Comparison of ENCODE assay signal across 25 cellular contexts in genomic region chr3:184290331-184290730, GRCh38. TPM values are rescaled to one million over a fixed set of nuclear protein-coding genes. Genes with fewer than 3 reads are reported as not detected.
"Had no signal": no experiment of that assay in that cellular context is flagged by ENCODE, and none has a peak within 500 bp of the region (broad histone marks: within the 10 kb centered on the region; RNA-seq: fewer than 3 reads in every experiment).

No MANE protein-coding gene starts in this region.

- H3K4me3 ChIP-seq: cardiac muscle cell had no signal

- H3K27me3 ChIP-seq: brain microvascular endothelial cell had no signal

- H3K36me3 ChIP-seq: brain microvascular endothelial cell, cardiac muscle cell had no signal

- H3K36me3 Mint-ChIP-seq: activated naive CD4-positive, alpha-beta T cell treated with anti-CD3 and anti-CD28 coated beads, Interleukin-2, amount 10 ng/mL, durations not matched to agents 7 days and 5 days; activated naive CD8-positive, alpha-beta T cell treated with anti-CD3 and anti-CD28 coated beads for 36 hours had no signal

- H3K4me1 Mint-ChIP-seq: activated CD4-positive, alpha-beta T cell treated with anti-CD3 and anti-CD28 coated beads for 36 hours had no signal

- H3K4me2 ChIP-seq: KMS-11 had no signal

- H3K27ac Mint-ChIP-seq: activated CD4-positive, alpha-beta T cell treated with anti-CD3 and anti-CD28 coated beads for 36 hours; activated CD8-positive, alpha-beta T cell treated with anti-CD3 and anti-CD28 coated beads for 36 hours; activated naive CD4-positive, alpha-beta T cell treated with anti-CD3 and anti-CD28 coated beads, Interleukin-2, amount 10 ng/mL, durations not matched to agents 7 days and 5 days; activated naive CD8-positive, alpha-beta T cell treated with anti-CD3 and anti-CD28 coated beads for 36 hours; activated T-cell treated with anti-CD3 and anti-CD28 coated beads, Interleukin-2, amount 50 U/mL, for 72 hours; activated T-helper 2 cell treated with anti-CD3 and anti-CD28 coated beads, Interferon-gamma antibody, Interleukin-2, Interleukin-4, amounts not matched to agents 10 μg/mL and 5 μg/mL and 100 μg/mL, durations not matched to agents 14 hours and 24 hours and 36 hours; T-helper 17 cell had no signal

- DNase-seq: activated CD4-positive, alpha-beta T cell treated with anti-CD3 and anti-CD28 coated beads for 36 hours; activated CD4-positive, CD25-positive, alpha-beta regulatory T cell; activated CD8-positive, alpha-beta memory T cell treated with anti-CD3 and anti-CD28 coated beads, Interleukin-2, amount 50 U/mL, for 4 hours; activated CD8-positive, alpha-beta T cell treated with anti-CD3 and anti-CD28 coated beads for 36 hours; activated gamma-delta T cell treated with Interleukin-2 at 50 U/mL for 16 hours; activated naive CD4-positive, alpha-beta T cell treated with anti-CD3 and anti-CD28 coated beads, Interleukin-2, amount 10 ng/mL, durations not matched to agents 7 days and 5 days; activated naive CD8-positive, alpha-beta T cell treated with anti-CD3 and anti-CD28 coated beads for 36 hours; activated T-cell treated with anti-CD3 and anti-CD28 coated beads, Interleukin-2, amount 50 U/mL, for 72 hours; brain microvascular endothelial cell; NCI-H1092; NCI-H1417; NCI-H1694 treated with DMSO at 0.1 percent for 48 hours; NCI-H2029 treated with DMSO at 0.1 percent for 48 hours; NCI-H345; NCI-H526 treated with DMSO at 0.1 percent for 48 hours; NCI-H82; SIG-M5; T-helper 17 cell; T-helper 9 cell had no signal

- H3K4me3 Mint-ChIP-seq: activated CD4-positive, alpha-beta T cell treated with anti-CD3 and anti-CD28 coated beads for 36 hours; activated CD8-positive, alpha-beta T cell treated with anti-CD3 and anti-CD28 coated beads for 36 hours; activated naive CD4-positive, alpha-beta T cell treated with anti-CD3 and anti-CD28 coated beads, Interleukin-2, amount 10 ng/mL, durations not matched to agents 7 days and 5 days; activated naive CD8-positive, alpha-beta T cell treated with anti-CD3 and anti-CD28 coated beads for 36 hours; activated T-cell treated with anti-CD3 and anti-CD28 coated beads, Interleukin-2, amount 50 U/mL, for 72 hours; T-helper 17 cell had no signal

- H3K9me3 Mint-ChIP-seq: activated CD8-positive, alpha-beta T cell treated with anti-CD3 and anti-CD28 coated beads for 36 hours; activated naive CD4-positive, alpha-beta T cell treated with anti-CD3 and anti-CD28 coated beads, Interleukin-2, amount 10 ng/mL, durations not matched to agents 7 days and 5 days; activated naive CD8-positive, alpha-beta T cell treated with anti-CD3 and anti-CD28 coated beads for 36 hours; activated T-cell treated with anti-CD3 and anti-CD28 coated beads, Interleukin-2, amount 50 U/mL, for 72 hours; activated T-helper 2 cell treated with anti-CD3 and anti-CD28 coated beads, Interferon-gamma antibody, Interleukin-2, Interleukin-4, amounts not matched to agents 10 μg/mL and 5 μg/mL and 100 μg/mL, durations not matched to agents 14 hours and 24 hours and 36 hours had no signal

- H3K27ac ChIP-seq: brain microvascular endothelial cell, cardiac muscle cell, KMS-11 had no signal

RNA-seq across cellular contexts. Expression of gene ECE2, which starts 14.5 kb away (rescaled TPM):
- total RNA-seq: activated CD4-positive, alpha-beta T cell treated with anti-CD3 and anti-CD28 coated beads for 36 hours; activated CD8-positive, alpha-beta T cell treated with anti-CD3 and anti-CD28 coated beads for 36 hours; activated naive CD8-positive, alpha-beta T cell treated with anti-CD3 and anti-CD28 coated beads for 36 hours; activated T-cell treated with anti-CD3 and anti-CD28 coated beads, Interleukin-2, amount 50 U/mL, for 72 hours; activated T-helper 2 cell treated with anti-CD3 and anti-CD28 coated beads, Interferon-gamma antibody, Interleukin-2, Interleukin-4, amounts not matched to agents 10 μg/mL and 5 μg/mL and 100 μg/mL, durations not matched to agents 14 hours and 24 hours and 36 hours; cardiac muscle cell; MCF 10A; OCI-LY7; RPMI7951; T-helper 17 cell had no signal
- polyA plus RNA-seq: cardiac muscle cell had no signal

RNA-seq across cellular contexts. Expression of gene CAMK2N2, which starts 29.0 kb away (rescaled TPM):
- total RNA-seq: activated naive CD8-positive, alpha-beta T cell treated with anti-CD3 and anti-CD28 coated beads for 36 hours; cardiac muscle cell; OCI-LY7 had no signal
